Comparison of ENCODE assay signal across 22 cellular contexts in genomic region chr15:29104566-29104880, GRCh38.
DNase-seq lines count a peak whose midpoint lies in the region; ATAC-seq and TF ChIP-seq lines count a peak whose summit lies in the region.
"Had no signal": no experiment of that assay in that cellular context is flagged by ENCODE, and none has a peak within 500 bp of the region (broad histone marks: within the 10 kb centered on the region; RNA-seq: fewer than 3 reads in every experiment).

No MANE protein-coding gene starts in this region.

- H4K12ac ChIP-seq in trophoblast cell (ENCODE audit: low read depth, low read length) = peak overlapping the region; percentile 16

- H3K23ac ChIP-seq in trophoblast cell (ENCODE audit: low read length) = no peak overlapping the region

- no peak overlapping the region for H2BK120ac ChIP-seq in trophoblast cell (ENCODE audit: insufficient read depth, low read length, poor library complexity)

- peaks cover 75% of the 10 kb centered on the region for H3K36me3 Mint-ChIP-seq in CD8-positive, alpha-beta T cell
- H3K36me3 Mint-ChIP-seq in brain (peaks cover 45% of the 10 kb centered on the region), endodermal cell (ENCODE audit: low read depth) (peaks cover 12% of the 10 kb centered on the region)
- H3K36me3 Mint-ChIP-seq: CD14-positive monocyte had no signal

- H3K79me1 ChIP-seq in trophoblast cell (ENCODE audit: low read length) = no peaks in the 10 kb centered on the region

- H4K8ac ChIP-seq in trophoblast cell (ENCODE audit: low read depth, low read length) = no peak overlapping the region

- no peak overlapping the region for H3K4me2 ChIP-seq in trophoblast cell (ENCODE audit: low read length)

- H3K4me1 ChIP-seq in CD8-positive, alpha-beta T cell (ENCODE audit: insufficient read depth, low read length) = no peaks in the 10 kb centered on the region
- H3K4me1 ChIP-seq in endodermal cell (ENCODE audit: control insufficient read depth, insufficient read depth, low read length) (no peaks in the 10 kb centered on the region), trophoblast cell (ENCODE audit: control insufficient read depth in 1 of 2, insufficient read depth in 2 of 2, low read length in 2 of 2) (peaks cover 0 to 3% of the 10 kb centered on the region in 2 experiments)

- no peak for ATAC-seq in CD8-positive, alpha-beta T cell

- intact Hi-C loops in CD8-positive, alpha-beta T cell (cut with DNase I, micrococcal nuclease) = no loop called here

- peaks cover 11% of the 10 kb centered on the region for H3K4me1 Mint-ChIP-seq in CD8-positive, alpha-beta T cell (ENCODE audit: low read depth)
- H3K4me1 Mint-ChIP-seq in brain = peaks cover 21% of the 10 kb centered on the region
- H3K4me1 Mint-ChIP-seq in endodermal cell = peaks cover 21% of the 10 kb centered on the region

- H3K18ac ChIP-seq in trophoblast cell (ENCODE audit: low read length) = no peak overlapping the region

- no peak overlapping the region for H2AFZ ChIP-seq in trophoblast cell (ENCODE audit: insufficient read depth, low read length, poor library complexity)

- H2AK5ac ChIP-seq in trophoblast cell (ENCODE audit: low read length) = no peak overlapping the region

- CTCF ChIA-PET in CD8-positive, alpha-beta T cell (lab: Charles Lee) = interaction anchor here (1.2 to 4.9 kb wide), 8 partner anchors 11 to 231 kb away, joined by 3 to 68 read pairs (median 9); no protein-coding TSS in a partner anchor

- peak overlapping the region; percentile 60 for H3K27ac Mint-ChIP-seq in CD8-positive, alpha-beta T cell
- H3K27ac Mint-ChIP-seq in brain = peak overlapping the region in 3 of 5 experiments; percentile 21 to 90 (median 65)
- peak overlapping the region; percentile 68 for H3K27ac Mint-ChIP-seq in endodermal cell
- H3K27ac Mint-ChIP-seq: B cell, CD14-positive monocyte, GM23338, IgD-negative memory B cell had no signal

- H3K27ac ChIP-seq in CD8-positive, alpha-beta T cell (ENCODE audit: low read depth, low read length) = no peak overlapping the region
- no peak overlapping the region for H3K27ac ChIP-seq in endodermal cell (ENCODE audit: low read depth, low read length)
- H3K27ac ChIP-seq in trophoblast cell (ENCODE audit: low read depth, low read length) = no peak overlapping the region
- H3K27ac ChIP-seq: RWPE1, SK-N-MC had no signal

- POLR2A ChIA-PET in CD8-positive, alpha-beta T cell (lab: Charles Lee) = no interaction called here

- no peaks in the 10 kb centered on the region for H3K9me3 Mint-ChIP-seq in CD8-positive, alpha-beta T cell
- H3K9me3 Mint-ChIP-seq in brain = no peaks in the 10 kb centered on the region
- no peaks in the 10 kb centered on the region for H3K9me3 Mint-ChIP-seq in endodermal cell
- H3K9me3 Mint-ChIP-seq: GM23338 had no signal

- TF ChIP-seq CTCF in CD8-positive, alpha-beta T cell (IDR thresholded peaks at IDR 0.05) = no peak
- TF ChIP-seq CTCF in brain (conservative IDR thresholded peaks at IDR 0.05) (no peak), endodermal cell (conservative IDR thresholded peaks at IDR 0.05) (no peak)

- H3K9me3 ChIP-seq in CD8-positive, alpha-beta T cell (ENCODE audit: low read length) = no peaks in the 10 kb centered on the region
- H3K9me3 ChIP-seq in endodermal cell (ENCODE audit: control insufficient read depth, low read length) = no peaks in the 10 kb centered on the region
- peaks cover 2% of the 10 kb centered on the region for H3K9me3 ChIP-seq in trophoblast cell (ENCODE audit: insufficient read depth, low read depth, low read length)

- H3K4me3 Mint-ChIP-seq in CD8-positive, alpha-beta T cell = no peak overlapping the region
- no peak overlapping the region for H3K4me3 Mint-ChIP-seq in brain
- no peak overlapping the region for H3K4me3 Mint-ChIP-seq in endodermal cell
- H3K4me3 Mint-ChIP-seq: B cell, CD14-positive monocyte, IgD-negative memory B cell had no signal

- DNase-seq in CD8-positive, alpha-beta T cell = no peak
- DNase-seq in endodermal cell = no peak
- DNase-seq in trophoblast cell = no peak
- no peak for DNase-seq in stimulated activated CD4-positive, alpha-beta T cell treated with anti-CD3 and anti-CD28 coated beads, Interleukin-1b, Interleukin-23, amount 100 ng/mL, for 48 hours
- DNase-seq in NCI-H2171 treated with DMSO at 0.1 percent for 48 hours (lab: John Stamatoyannopoulos, UW) = no peak
- no peak for DNase-seq in KG1 (lab: John Stamatoyannopoulos, UW)
- DNase-seq: DMS53, GDM1, Karpas-422, NCI-H1694, NCI-H2081, NCI-H2171, NCI-H510A, NCI-H748 treated with DMSO at 0.1 percent for 48 hours, SHP77 treated with DMSO at 0.1 percent for 48 hours had no signal

- H3K27me3 ChIP-seq in CD8-positive, alpha-beta T cell (ENCODE audit: insufficient read depth, low read length) = no peaks in the 10 kb centered on the region
- H3K27me3 ChIP-seq in endodermal cell (ENCODE audit: control insufficient read depth, insufficient read depth, low read length, poor library complexity, severe bottlenecking) (no peaks in the 10 kb centered on the region), trophoblast cell (ENCODE audit: insufficient read depth, low read length) (no peaks in the 10 kb centered on the region)

- H2BK12ac ChIP-seq in trophoblast cell (ENCODE audit: low read length) = no peak overlapping the region

- H4K91ac ChIP-seq in trophoblast cell (ENCODE audit: low read depth, low read length) = no peak overlapping the region

- H3K27me3 Mint-ChIP-seq in CD8-positive, alpha-beta T cell (ENCODE audit: low read depth) = no peaks in the 10 kb centered on the region
- H3K27me3 Mint-ChIP-seq in brain (no peaks in the 10 kb centered on the region), endodermal cell (ENCODE audit: insufficient read depth) (no peaks in the 10 kb centered on the region)
- H3K27me3 Mint-ChIP-seq: B cell had no signal

- H2BK5ac ChIP-seq in trophoblast cell (ENCODE audit: low read depth, low read length, poor library complexity) = no peak overlapping the region

- H3K9ac ChIP-seq in endodermal cell (ENCODE audit: extremely low read depth, low read length, poor library complexity, severe bottlenecking) = no peak overlapping the region
- no peak overlapping the region for H3K9ac ChIP-seq in trophoblast cell (ENCODE audit: low read length)

- no peak overlapping the region for H3K4me3 ChIP-seq in CD8-positive, alpha-beta T cell (ENCODE audit: low read depth, low read length)
- H3K4me3 ChIP-seq in endodermal cell (ENCODE audit: low read length) (no peak overlapping the region), trophoblast cell (ENCODE audit: low read depth, low read length) (no peak overlapping the region)
- H3K4me3 ChIP-seq: SK-N-MC had no signal

- no peak overlapping the region for H3K4ac ChIP-seq in trophoblast cell (ENCODE audit: low read depth, low read length)

- H3K14ac ChIP-seq in trophoblast cell (ENCODE audit: low read length) = no peak overlapping the region

- 95 to 97% methylated on average over 6 of the region's 6 CpGs for WGBS in endodermal cell (ENCODE audit: insufficient coverage in 1 of 2, insufficient read length in 1 of 2), 2 experiments
- WGBS in trophoblast cell (ENCODE audit: extremely low coverage, insufficient coverage, insufficient read length) = no CpG with 5 or more reads among the region's 6 CpGs

- peaks cover 46% of the 10 kb centered on the region for H3K36me3 ChIP-seq in CD8-positive, alpha-beta T cell (ENCODE audit: insufficient read depth, low read length)
- H3K36me3 ChIP-seq in endodermal cell (ENCODE audit: control insufficient read depth, insufficient read depth, low read length) = no peaks in the 10 kb centered on the region
- no peaks in the 10 kb centered on the region for H3K36me3 ChIP-seq in trophoblast cell (ENCODE audit: control insufficient read depth in 1 of 2, insufficient read depth in 2 of 2, low read length in 2 of 2)

- no peaks in the 10 kb centered on the region for H3K79me2 ChIP-seq in trophoblast cell (ENCODE audit: control insufficient read depth, insufficient read depth, low read length, poor library complexity)
